In genomic region chr18:2415656-2416055, GRCh38 we compare ENCODE assay signal across 10 cellular contexts.
"Had no signal": no experiment of that assay in that cellular context is flagged by ENCODE, and none has a peak within 500 bp of the region (broad histone marks: within the 10 kb centered on the region; RNA-seq: fewer than 3 reads in every experiment).

No MANE protein-coding gene starts in this region.

- H3K27ac Mint-ChIP-seq: HFFc6, IgD-negative memory B cell had no signal

- H3K4me3 ChIP-seq: GM23248, HAP-1 had no signal

- H3K36me3 Mint-ChIP-seq: IgD-negative memory B cell had no signal

- H3K9me3 Mint-ChIP-seq: HFFc6, IgD-negative memory B cell had no signal

- H3K36me3 ChIP-seq: HAP-1 had no signal

- H2AFZ ChIP-seq: GM23248 had no signal

- H3K27ac ChIP-seq: GM23248, HL-60 had no signal

- FAIRE-seq: HepG2 had no signal

- ATAC-seq: HCT116, HepG2 had no signal

- DNase-seq: GM23248, GOT3, H7, HFFc6, KBM-7 had no signal

- H3K9me3 ChIP-seq: HAP-1 had no signal

- H3K4me1 ChIP-seq: HAP-1 had no signal

- H3K9ac ChIP-seq: GM23248 had no signal

- H3K4me1 Mint-ChIP-seq: IgD-negative memory B cell had no signal

- H3K4me3 Mint-ChIP-seq: HFFc6, IgD-negative memory B cell had no signal
